Comparison of ENCODE assay signal across 32 cellular contexts in genomic region chr9:106143781-106144180, GRCh38.
"Had no signal": no experiment of that assay in that cellular context is flagged by ENCODE, and none has a peak within 500 bp of the region (broad histone marks: within the 10 kb centered on the region; RNA-seq: fewer than 3 reads in every experiment).

No MANE protein-coding gene starts in this region.

- H3K27ac Mint-ChIP-seq: activated B cell treated with CpG ODN at 0.5 μM for 24 hours; activated CD8-positive, alpha-beta T cell treated with anti-CD3 and anti-CD28 coated beads for 36 hours; activated naive CD8-positive, alpha-beta T cell; activated T-helper 17 cell treated with anti-CD3 and anti-CD28 coated beads, Interleukin-2, amount 50 U/mL, for 72 hours; dendritic cell treated with granulocyte-macrophage colony-stimulating factor and Interleukin-4, amounts not matched to agents 40 ng/mL and 50 ng/mL, for 4 days; T-helper 17 cell; T-helper 2 cell treated with Interferon-gamma antibody and Interleukin-4, amounts not matched to agents 5 μg/mL and 100 μg/mL, for 36 hours had no signal

- H3K9me3 Mint-ChIP-seq: activated B cell treated with CpG ODN at 0.5 μM for 24 hours; activated CD8-positive, alpha-beta T cell treated with anti-CD3 and anti-CD28 coated beads for 36 hours; dendritic cell treated with granulocyte-macrophage colony-stimulating factor and Interleukin-4, amounts not matched to agents 40 ng/mL and 50 ng/mL, for 4 days had no signal

- H3K36me3 ChIP-seq: brain microvascular endothelial cell, esophagus squamous epithelium, gastroesophageal sphincter, WERI-Rb-1 had no signal

- H3K4me1 Mint-ChIP-seq: activated B cell treated with CpG ODN at 0.5 μM for 24 hours; activated T-helper 17 cell treated with anti-CD3 and anti-CD28 coated beads, Interleukin-2, amount 50 U/mL, for 72 hours; central memory CD8-positive, alpha-beta T cell; T-helper 17 cell had no signal

- DNase-seq: activated B cell treated with CpG ODN at 0.5 μM for 24 hours; activated CD4-positive, alpha-beta T cell treated with anti-CD3 and anti-CD28 coated beads for 48 hours; activated CD4-positive, alpha-beta T cell treated with anti-CD3 and anti-CD28 coated beads, Interleukin-2, amount 50 U/mL, for 1 hour; activated CD4-positive, alpha-beta T cell treated with anti-CD3 and anti-CD28 coated beads, Interleukin-2, amount 50 U/mL, for 48 hours; activated CD8-positive, alpha-beta memory T cell treated with anti-CD3 and anti-CD28 coated beads for 24 hours; activated CD8-positive, alpha-beta T cell treated with anti-CD3 and anti-CD28 coated beads for 36 hours; activated effector memory CD4-positive, alpha-beta T cell treated with Interleukin-2 at 50 U/mL for 16 hours; activated gamma-delta T cell treated with Interleukin-2 at 50 U/mL for 16 hours; activated naive CD4-positive, alpha-beta T cell treated with anti-CD3 and anti-CD28 coated beads, Interleukin-2, amount 50 U/mL, for 16 hours; activated naive CD4-positive, alpha-beta T cell treated with Interleukin-2 at 50 U/mL for 16 hours; activated T-cell treated with anti-CD3 and anti-CD28 coated beads, Interleukin-2, amount 50 U/mL, for 4 hours; amniotic stem cell; anterior cingulate cortex; brain microvascular endothelial cell; dorsolateral prefrontal cortex; effector memory CD4-positive, alpha-beta T cell; esophagus squamous epithelium; foreskin melanocyte; head of caudate nucleus; T-helper 1 cell; T-helper 17 cell; T1000; WERI-Rb-1 had no signal

- H3K27ac ChIP-seq: brain microvascular endothelial cell, coronary artery, dorsolateral prefrontal cortex, epithelial cell of prostate, esophagus squamous epithelium, gastroesophageal sphincter, WERI-Rb-1 had no signal

- H3K4me3 Mint-ChIP-seq: activated B cell treated with CpG ODN at 0.5 μM for 24 hours; activated CD8-positive, alpha-beta T cell treated with anti-CD3 and anti-CD28 coated beads for 36 hours; activated naive CD8-positive, alpha-beta T cell; activated T-cell treated with anti-CD3 and anti-CD28 coated beads, Interleukin-2, amount 50 U/mL, for 4 hours; activated T-helper 17 cell treated with anti-CD3 and anti-CD28 coated beads, Interleukin-2, amount 50 U/mL, for 72 hours; central memory CD8-positive, alpha-beta T cell; dendritic cell treated with granulocyte-macrophage colony-stimulating factor and Interleukin-4, amounts not matched to agents 40 ng/mL and 50 ng/mL, for 4 days; T-helper 17 cell; T-helper 2 cell treated with Interferon-gamma antibody and Interleukin-4, amounts not matched to agents 5 μg/mL and 100 μg/mL, for 36 hours had no signal

- H3K36me3 Mint-ChIP-seq: activated naive CD8-positive, alpha-beta T cell had no signal

- H3K27me3 ChIP-seq: brain microvascular endothelial cell, esophagus squamous epithelium, gastroesophageal sphincter had no signal

- H3K4me1 ChIP-seq: esophagus squamous epithelium, gastroesophageal sphincter had no signal

- H3K9me3 ChIP-seq: esophagus squamous epithelium, gastroesophageal sphincter had no signal

- H3K27me3 Mint-ChIP-seq: activated B cell treated with CpG ODN at 0.5 μM for 24 hours; activated CD8-positive, alpha-beta T cell treated with anti-CD3 and anti-CD28 coated beads for 36 hours; activated naive CD8-positive, alpha-beta T cell; activated T-helper 17 cell treated with anti-CD3 and anti-CD28 coated beads, Interleukin-2, amount 50 U/mL, for 72 hours; central memory CD8-positive, alpha-beta T cell; dendritic cell treated with granulocyte-macrophage colony-stimulating factor and Interleukin-4, amounts not matched to agents 40 ng/mL and 50 ng/mL, for 4 days; T-helper 17 cell had no signal

- ATAC-seq: activated CD4-positive, CD25-positive, alpha-beta regulatory T cell treated with anti-CD3 and anti-CD28 coated beads, Interleukin-2, amount 50 U/mL, for 24 hours; activated CD8-positive, alpha-beta T cell treated with anti-CD3 and anti-CD28 coated beads for 36 hours; activated T-cell treated with anti-CD3 and anti-CD28 coated beads, Interleukin-2, amount 50 U/mL, for 4 hours; activated T-helper 17 cell treated with anti-CD3 and anti-CD28 coated beads, Interleukin-2, amount 50 U/mL, for 72 hours; gastroesophageal sphincter; T-helper 17 cell had no signal

- H3K4me3 ChIP-seq: coronary artery, dorsolateral prefrontal cortex, esophagus squamous epithelium, gastroesophageal sphincter had no signal
